In genomic region chr11:44446341-44446712, GRCh38 we compare ENCODE assay signal across 23 cellular contexts.
"Had no signal": no experiment of that assay in that cellular context is flagged by ENCODE, and none has a peak within 500 bp of the region (broad histone marks: within the 10 kb centered on the region; RNA-seq: fewer than 3 reads in every experiment).

No MANE protein-coding gene starts in this region.

- H2AFZ ChIP-seq: neural progenitor cell had no signal

- H3K27ac Mint-ChIP-seq: activated naive CD8-positive, alpha-beta T cell; memory B cell; naive thymus-derived CD4-positive, alpha-beta T cell; neural progenitor cell; stimulated activated naive CD8-positive, alpha-beta T cell treated with anti-CD3 and anti-CD28 coated beads, Interleukin-15, Interleukin-2, amounts not matched to agents 100 ng/mL and 50 ng/mL, for 24 hours had no signal

- H3K36me3 ChIP-seq: cardiac muscle cell, left ventricle myocardium inferior, neural progenitor cell, pancreas, right lobe of liver, suprapubic skin, transverse colon, WERI-Rb-1 had no signal

- H3K9me3 ChIP-seq: pancreas, right lobe of liver, transverse colon had no signal

- H3K4me3 Mint-ChIP-seq: activated naive CD8-positive, alpha-beta T cell; memory B cell; naive thymus-derived CD4-positive, alpha-beta T cell; neural progenitor cell; stimulated activated naive CD8-positive, alpha-beta T cell treated with anti-CD3 and anti-CD28 coated beads, Interleukin-15, Interleukin-2, amounts not matched to agents 100 ng/mL and 50 ng/mL, for 24 hours had no signal

- FAIRE-seq: frontal cortex, pancreas, small intestine had no signal

- H3K27ac ChIP-seq: cardiac muscle cell, epithelial cell of prostate, left ventricle myocardium inferior, neural progenitor cell, pancreas, right lobe of liver, suprapubic skin, transverse colon, WERI-Rb-1 had no signal

- ATAC-seq: naive thymus-derived CD4-positive, alpha-beta T cell; pancreas; right lobe of liver had no signal

- H3K9ac ChIP-seq: neural progenitor cell had no signal

- H3K4me3 ChIP-seq: cardiac muscle cell, left ventricle myocardium inferior, neural progenitor cell, pancreas, right lobe of liver, suprapubic skin, transverse colon had no signal

- H3K4me1 Mint-ChIP-seq: naive thymus-derived CD4-positive, alpha-beta T cell had no signal

- H3K4me1 ChIP-seq: pancreas, right lobe of liver, transverse colon had no signal

- DNase-seq: activated CD4-positive, alpha-beta T cell treated with anti-CD3 and anti-CD28 coated beads, Interleukin-2, amount 50 U/mL, for 4 hours; activated T-cell treated with anti-CD3 and anti-CD28 coated beads for 4 hours; amniotic stem cell; head of caudate nucleus; kidney glomerular epithelial cell; left ventricle myocardium inferior; naive thymus-derived CD4-positive, alpha-beta T cell; pancreas; right lobe of liver; small intestine; stimulated activated CD4-positive, alpha-beta T cell treated with anti-CD3 and anti-CD28 coated beads, Interleukin-15, amount 100 ng/mL, for 24 hours; stimulated activated CD4-positive, alpha-beta T cell treated with anti-CD3 and anti-CD28 coated beads, Interleukin-2, amount 100 ng/mL, for 48 hours; T-helper 2 cell; transverse colon; WERI-Rb-1 had no signal

- H3K36me3 Mint-ChIP-seq: activated naive CD8-positive, alpha-beta T cell; memory B cell; naive thymus-derived CD4-positive, alpha-beta T cell; neural progenitor cell had no signal

- H3K4me2 ChIP-seq: neural progenitor cell had no signal

- H3K27me3 ChIP-seq: cardiac muscle cell, neural progenitor cell, pancreas, right lobe of liver, transverse colon had no signal
